13 cellular contexts compared by ENCODE assay signal in the genomic region with DNA sequence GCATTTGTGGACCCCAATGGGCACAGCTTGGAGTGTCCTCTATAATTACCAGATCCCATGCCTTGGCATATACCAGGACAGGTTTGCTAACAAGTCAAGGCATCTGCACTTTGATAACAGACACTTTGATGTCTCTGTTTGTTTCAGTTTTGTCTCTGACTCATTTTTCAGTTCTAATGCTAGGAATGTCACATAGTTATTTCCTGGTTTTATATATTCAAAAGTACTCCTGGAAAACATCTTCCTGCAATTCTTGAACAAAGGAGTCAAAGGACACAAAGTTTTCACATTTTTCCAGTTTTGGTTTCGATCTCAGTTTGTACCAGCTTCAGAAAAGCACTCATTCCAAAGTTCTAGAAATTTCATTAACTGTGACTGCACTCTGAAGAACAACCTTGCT.
DNase-seq lines count a peak whose midpoint lies in the region; ATAC-seq and TF ChIP-seq lines count a peak whose summit lies in the region.
"Had no signal": no experiment of that assay in that cellular context is flagged by ENCODE, and none has a peak within 500 bp of the region (broad histone marks: within the 10 kb centered on the region; RNA-seq: fewer than 3 reads in every experiment).

No MANE protein-coding gene starts in this region.

- no peaks in the 10 kb centered on the region for H3K27me3 ChIP-seq in HAP-1 (ENCODE audit: low read depth)
- H3K27me3 ChIP-seq: spleen had no signal

- TF ChIP-seq CTCF in cardiac fibroblast (IDR thresholded peaks at IDR 0.05; ENCODE audit: low read depth, low read length) (no peak), omental fat pad (IDR thresholded peaks at IDR 0.05) (no peak)

- peak; percentile 8 for ATAC-seq in GM18517 (IDR thresholded peaks at IDR 0.05; ENCODE audit: unreplicated experiment)
- peak; percentile 51 for ATAC-seq in omental fat pad (ENCODE audit: low FRiP score)

- in situ Hi-C loops in HAP-1 (cut with MboI; ENCODE audit: low sequenced_read_pairs), result no loop called here

- H3K4me1 ChIP-seq in HAP-1, result peaks cover 21% of the 10 kb centered on the region

- H3K4me3 ChIP-seq in cardiac fibroblast (replicated peaks in 1 of 2; ENCODE audit: low read depth in 2 of 2, low read length in 2 of 2) (no peak overlapping the region), HAP-1 (no peak overlapping the region)
- H3K4me3 ChIP-seq: spleen had no signal

- no peaks in the 10 kb centered on the region for H3K36me3 ChIP-seq in HAP-1 (replicated peaks)
- H3K36me3 ChIP-seq: spleen had no signal

- DNase-seq in HT-29 (ENCODE audit: low spot score) (peak; percentile 24), cardiac fibroblast (ENCODE audit: low read depth in 2 of 2) (peak; percentile 34), omental fat pad (ENCODE audit: low spot score) (no peak), cerebellar cortex (ENCODE audit: low spot score) (no peak), H4 (ENCODE audit: low spot score) (no peak), HAP-1 (ENCODE audit: low spot score in 2 of 2) (no peak), SKM-1 (lab: John Stamatoyannopoulos, UW; ENCODE audit: unreplicated experiment) (no peak)
- DNase-seq: activated CD8-positive, alpha-beta memory T cell treated with anti-CD3 and anti-CD28 coated beads, Interleukin-2, amount 50 U/mL, for 48 hours; caudate nucleus; NCI-H446 treated with DMSO at 0.1 percent for 48 hours; spleen; stimulated activated CD8-positive, alpha-beta memory T cell treated with anti-CD3 and anti-CD28 coated beads, Interleukin-4, amount 100 ng/mL, for 48 hours had no signal

- no peaks in the 10 kb centered on the region for H3K9me3 ChIP-seq in HAP-1
- H3K9me3 ChIP-seq: spleen had no signal

Comparison
In these comparisons a context has a peak if more than half of its experiments do, and no peak if none do; other contexts are left out.
1. DNase-seq: peak in HT-29 (single experiment) and cardiac fibroblast (2 of 2); none in omental fat pad (single experiment), cerebellar cortex (single experiment), H4 (single experiment), HAP-1 (0 of 2) and SKM-1 (single experiment).